In genomic region chr2:197502201-197502600, GRCh38 we compare ENCODE assay signal across 10 cellular contexts. TPM values are rescaled to one million over a fixed set of nuclear protein-coding genes. Genes with fewer than 3 reads are reported as not detected.
DNase-seq lines count a peak whose midpoint lies in the region; ATAC-seq and TF ChIP-seq lines count a peak whose summit lies in the region.
"Had no signal": no experiment of that assay in that cellular context is flagged by ENCODE, and none has a peak within 500 bp of the region (broad histone marks: within the 10 kb centered on the region; RNA-seq: fewer than 3 reads in every experiment).

No MANE protein-coding gene starts in this region.

- no CpG with 5 or more reads among the region's 4 CpGs for WGBS in IMR-90 (ENCODE audit: extremely low coverage in 2 of 2, insufficient read length in 1 of 2), 2 experiments

- peaks cover 18 to 87% (median 58%) of the 10 kb centered on the region in 11 experiments; a peak in 21 of 22 replicates for H4K20me1 ChIP-seq in BLaER1 treated with 17β-estradiol and CSF1 and Interleukin-3, amounts not matched to agents 10 nM and 100 nM
- peaks cover 30% of the 10 kb centered on the region for H4K20me1 ChIP-seq in IMR-90 (ENCODE audit: insufficient read depth, low read length)

- H3K27ac ChIP-seq in BLaER1 treated with 17β-estradiol and CSF1 and Interleukin-3, amounts not matched to agents 10 nM and 100 nM: peak overlapping the region in 1 of 11 experiments; percentile 81; a peak in 1 of 22 replicates
- H3K27ac ChIP-seq in IMR-90 (ENCODE audit: insufficient read depth, low read length) (no peak overlapping the region), brain microvascular endothelial cell (no peak overlapping the region), muscle layer of duodenum (ENCODE audit: low read length) (peak overlapping the region; percentile 54)

- H3K9me1 ChIP-seq in IMR-90 (ENCODE audit: insufficient read depth, low read length): no peaks in the 10 kb centered on the region

- no peaks in the 10 kb centered on the region for H3K27me3 ChIP-seq in BLaER1 treated with 17β-estradiol and CSF1 and Interleukin-3, amounts not matched to agents 10 nM and 100 nM
- H3K27me3 ChIP-seq in IMR-90 (ENCODE audit: control insufficient read depth, insufficient read depth, low read length): no peaks in the 10 kb centered on the region
- H3K27me3 ChIP-seq in brain microvascular endothelial cell (replicated peaks): no peaks in the 10 kb centered on the region
- H3K27me3 ChIP-seq in muscle layer of duodenum (ENCODE audit: low read depth, low read length): no peaks in the 10 kb centered on the region

- H3K56ac ChIP-seq in IMR-90 (ENCODE audit: extremely low read depth, insufficient read depth, low read length): no peak overlapping the region

- peak overlapping the region; percentile 53; the same call in 1 of the 2 replicates for H3K23ac ChIP-seq in IMR-90 (ENCODE audit: low read depth, low read length)

- no peak overlapping the region for H4K8ac ChIP-seq in IMR-90 (ENCODE audit: low read depth in 2 of 2, low read length in 2 of 2)

- H2BK20ac ChIP-seq in IMR-90 (ENCODE audit: low read depth, low read length): no peak overlapping the region

- peak overlapping the region; percentile 81 to 96 (median 89); a peak in 21 of 22 replicates for H3K9ac ChIP-seq in BLaER1 treated with 17β-estradiol and CSF1 and Interleukin-3, amounts not matched to agents 10 nM and 100 nM
- no peak overlapping the region for H3K9ac ChIP-seq in IMR-90 (ENCODE audit: low read depth, low read length)

- ATAC-seq in IMR-90 (ENCODE audit: low read depth): no peak
- ATAC-seq in GM21529 (IDR thresholded peaks at IDR 0.05; ENCODE audit: unreplicated experiment): no peak
- ATAC-seq in esophagus mucosa: no peak
- ATAC-seq in HG03520 (IDR thresholded peaks at IDR 0.05; ENCODE audit: unreplicated experiment): no peak

- H2BK15ac ChIP-seq in IMR-90 (ENCODE audit: low read depth, low read length): no peak overlapping the region

- no peak overlapping the region for H4K5ac ChIP-seq in IMR-90 (ENCODE audit: low read depth, low read length)

- no TSS peak for BruUV-seq in IMR-90 (replicated peaks; lab: Mats Ljungman, UMichigan)

- no peak overlapping the region for H2AK5ac ChIP-seq in IMR-90 (ENCODE audit: low read depth, low read length)

- dilution Hi-C loops in IMR-90 (cut with HindIII; ENCODE audit: low sequenced_read_pairs, unreplicated experiment): no loop called here

- H3K4me3 ChIP-seq in BLaER1 treated with 17β-estradiol and CSF1 and Interleukin-3, amounts not matched to agents 10 nM and 100 nM: peak overlapping the region; percentile 77 to 95 (median 88); a peak in 18 of 20 replicates
- H3K4me3 ChIP-seq in IMR-90 (ENCODE audit: insufficient read depth, low read depth, low read length) (no peak overlapping the region), brain microvascular endothelial cell (ENCODE audit: low read depth, low read length) (peak overlapping the region; percentile 96), muscle layer of duodenum (ENCODE audit: low read depth in 1 of 2, low read length in 2 of 2) (peak overlapping the region; percentile 35 to 93)

- no peaks in the 10 kb centered on the region for H3K9me3 ChIP-seq in BLaER1 treated with 17β-estradiol and CSF1 and Interleukin-3, amounts not matched to agents 10 nM and 100 nM (replicated peaks in 1 of 11)
- no peaks in the 10 kb centered on the region for H3K9me3 ChIP-seq in IMR-90 (ENCODE audit: control insufficient read depth, insufficient read depth, low read length)
- no peaks in the 10 kb centered on the region for H3K9me3 ChIP-seq in muscle layer of duodenum (ENCODE audit: control insufficient read depth in 1 of 2, low read length in 2 of 2)

- no peak for DNase-seq in IMR-90
- no peak for DNase-seq in brain microvascular endothelial cell
- DNase-seq in COR-L47 (lab: John Stamatoyannopoulos, UW): no peak
- DNase-seq: activated CD8-positive, alpha-beta memory T cell treated with anti-CD3 and anti-CD28 coated beads, Interleukin-2, amount 50 U/mL, for 48 hours; retina had no signal

- no peak for TF ChIP-seq CTCF in IMR-90 (conservative IDR thresholded peaks at IDR 0.05; ENCODE audit: low read depth, low read length)
- no peak for TF ChIP-seq CTCF in brain microvascular endothelial cell (IDR thresholded peaks at IDR 0.05; ENCODE audit: low read depth, low read length, missing control alignments)

- peaks cover 45 to 81% (median 69%) of the 10 kb centered on the region in 11 experiments for H3K36me3 ChIP-seq in BLaER1 treated with 17β-estradiol and CSF1 and Interleukin-3, amounts not matched to agents 10 nM and 100 nM
- H3K36me3 ChIP-seq in IMR-90 (ENCODE audit: control insufficient read depth, insufficient read depth, low read length): peaks cover 11% of the 10 kb centered on the region
- peaks cover 17% of the 10 kb centered on the region for H3K36me3 ChIP-seq in brain microvascular endothelial cell (replicated peaks)
- peaks cover 15 to 21% of the 10 kb centered on the region in 2 donors for H3K36me3 ChIP-seq in muscle layer of duodenum (ENCODE audit: control insufficient read depth in 1 of 2, insufficient read depth in 2 of 2, low read length in 2 of 2)

- H3K18ac ChIP-seq in IMR-90 (ENCODE audit: low read depth, low read length): no peak overlapping the region

- no peak overlapping the region for H2AFZ ChIP-seq in IMR-90 (replicated peaks; ENCODE audit: low read length, poor library complexity)

- TF ChIP-seq POLR2A in IMR-90 (IDR thresholded peaks at IDR 0.05; ENCODE audit: low read depth, low read length): no peak

- H4K91ac ChIP-seq in IMR-90 (ENCODE audit: insufficient read depth, low read depth, low read length): no peak overlapping the region

- POLR2A ChIA-PET in IMR-90 (lab: Charles Lee; ENCODE audit: unreplicated experiment): no interaction called here

- in situ Hi-C loops in IMR-90 (cut with MboI; ENCODE audit: low sequenced_read_pairs) (loop anchor here (10.0 kb wide), 1 partner anchor 273 kb away; no protein-coding TSS in a partner anchor), brain microvascular endothelial cell (cut with HindIII; ENCODE audit: low pct_ligation_motif_present, low sequenced_read_pairs) (no loop called here)

- TF ChIP-seq RAD21 in IMR-90 (IDR thresholded peaks at IDR 0.05; ENCODE audit: low read length): no peak

- no peak overlapping the region for H2BK120ac ChIP-seq in IMR-90 (ENCODE audit: low read depth, low read length)

- no peak overlapping the region; the same call in 1 of the 2 replicates for H3K14ac ChIP-seq in IMR-90 (replicated peaks; ENCODE audit: low read depth, low read length)

- H3K4me2 ChIP-seq in BLaER1 treated with 17β-estradiol and CSF1 and Interleukin-3, amounts not matched to agents 10 nM and 100 nM: peak overlapping the region; percentile 82 to 93 (median 87)
- no peak overlapping the region; the same call in 1 of the 2 replicates for H3K4me2 ChIP-seq in IMR-90 (ENCODE audit: low read depth, low read length)

- H2AK9ac ChIP-seq in IMR-90 (replicated peaks; ENCODE audit: low read depth, low read length, poor library complexity): no peak overlapping the region

- H3K4ac ChIP-seq in IMR-90 (ENCODE audit: low read depth, low read length): no peak overlapping the region

- intact Hi-C loops in IMR-90 (cut with micrococcal nuclease): no loop called here

- CTCF ChIA-PET in IMR-90 (lab: Yijun Ruan, JAX): interaction anchor here (0.6 kb wide), 1 partner anchor 66 kb away, joined by 3 read pairs; no protein-coding TSS in a partner anchor

- peaks cover 11 to 35% of the 10 kb centered on the region in 2 experiments for H3K79me1 ChIP-seq in IMR-90 (ENCODE audit: low read depth in 1 of 2, low read length in 2 of 2)

- H3K4me1 ChIP-seq in BLaER1 treated with 17β-estradiol and CSF1 and Interleukin-3, amounts not matched to agents 10 nM and 100 nM: peaks cover 21 to 32% (median 27%) of the 10 kb centered on the region in 10 experiments
- H3K4me1 ChIP-seq in IMR-90 (ENCODE audit: control insufficient read depth, insufficient read depth, low read length): 0 out of 2 replicates have a peak, but pooled peaks cover 1% of the 10 kb centered on the region
- peaks cover 0 to 29% of the 10 kb centered on the region in 2 donors for H3K4me1 ChIP-seq in muscle layer of duodenum (ENCODE audit: control insufficient read depth in 1 of 2, insufficient read depth in 2 of 2, low read length in 2 of 2)

- H2BK5ac ChIP-seq in IMR-90 (ENCODE audit: low read depth, low read length, poor library complexity, severe bottlenecking): no peak overlapping the region

TF ChIP-seq in IMR-90, 13 proteins besides CTCF, POLR2A, EP300 and RAD21:
- TF ChIP-seq SMC3 (IDR thresholded peaks at IDR 0.05; ENCODE audit: low read depth, low read length): no peak
- no peak for TF ChIP-seq MAZ (IDR thresholded peaks at IDR 0.05; ENCODE audit: borderline replicate concordance, low read depth, low read length)
- TF ChIP-seq NFE2L2 (IDR thresholded peaks at IDR 0.05; ENCODE audit: low read depth, low read length): no peak
- TF ChIP-seq CEBPB (IDR thresholded peaks at IDR 0.05; ENCODE audit: low read depth, low read length): no peak
- TF ChIP-seq BHLHE40 (IDR thresholded peaks at IDR 0.05; ENCODE audit: low read depth, low read length): no peak
- TF ChIP-seq CHD1 (IDR thresholded peaks at IDR 0.05; ENCODE audit: low read depth, low read length): no peak
- TF ChIP-seq MAFK (IDR thresholded peaks at IDR 0.05; ENCODE audit: low read depth, low read length): no peak
- TF ChIP-seq MXI1 (IDR thresholded peaks at IDR 0.05; ENCODE audit: borderline replicate concordance, low read depth, low read length): no peak

RNA-seq across cellular contexts. Expression of gene HSPE1, which starts 2.0 kb away (rescaled TPM):
- total RNA-seq in IMR-90 (2012; rRNA removed) (13.3 and 60.3 TPM in 2 replicates), esophagus mucosa (63.5 TPM)
- 93.6 and 106 TPM in 2 replicates for polyA plus RNA-seq in IMR-90 (2012; rRNA removed)
- polyA plus RNA-seq in IMR-90 (2012; cell fraction: cytosol; rRNA removed): 15.7 and 19.2 TPM in 2 replicates
- 9.3 and 26.8 TPM in 2 replicates for polyA plus RNA-seq in IMR-90 (2012; cell fraction: nucleus; rRNA removed; ENCODE audit: low replicate concordance)

RNA-seq across cellular contexts. Expression of gene HSPD1, which starts 2.6 kb away (rescaled TPM):
- total RNA-seq in IMR-90 (2012; rRNA removed) (171 and 374 TPM in 2 replicates), esophagus mucosa (127 TPM)
- polyA plus RNA-seq in IMR-90 (2012; rRNA removed): 147 and 171 TPM in 2 replicates
- 45.0 and 57.1 TPM in 2 replicates for polyA plus RNA-seq in IMR-90 (2012; cell fraction: cytosol; rRNA removed)
- polyA plus RNA-seq in IMR-90 (2012; cell fraction: nucleus; rRNA removed; ENCODE audit: low replicate concordance): 32.5 and 93.3 TPM in 2 replicates

RNA-seq across cellular contexts. Expression of gene MOB4, which starts 13.7 kb away (rescaled TPM):
- 34.8 and 69.4 TPM in 2 replicates for total RNA-seq in IMR-90 (2012; rRNA removed)
- polyA plus RNA-seq in IMR-90 (2012; rRNA removed): 29.3 and 36.0 TPM in 2 replicates
- polyA plus RNA-seq in IMR-90 (2012; cell fraction: cytosol; rRNA removed): 5.9 and 7.6 TPM in 2 replicates
- polyA plus RNA-seq in IMR-90 (2012; cell fraction: nucleus; rRNA removed; ENCODE audit: low replicate concordance): 1.5 and 8.2 TPM in 2 replicates
- total RNA-seq in esophagus mucosa: 17.5 TPM

RNA-seq across cellular contexts. Expression of gene COQ10B, which starts 48.8 kb away (rescaled TPM):
- 28.7 and 64.2 TPM in 2 replicates for total RNA-seq in IMR-90 (2012; rRNA removed)
- 6.3 and 9.5 TPM in 2 replicates for polyA plus RNA-seq in IMR-90 (2012; rRNA removed)
- polyA plus RNA-seq in IMR-90 (2012; cell fraction: cytosol; rRNA removed): 1.6 and 2.8 TPM in 2 replicates
- 0.81 and 4.0 TPM in 2 replicates for polyA plus RNA-seq in IMR-90 (2012; cell fraction: nucleus; rRNA removed; ENCODE audit: low replicate concordance)
- total RNA-seq in esophagus mucosa: 12.8 TPM
